In the genomic region with DNA sequence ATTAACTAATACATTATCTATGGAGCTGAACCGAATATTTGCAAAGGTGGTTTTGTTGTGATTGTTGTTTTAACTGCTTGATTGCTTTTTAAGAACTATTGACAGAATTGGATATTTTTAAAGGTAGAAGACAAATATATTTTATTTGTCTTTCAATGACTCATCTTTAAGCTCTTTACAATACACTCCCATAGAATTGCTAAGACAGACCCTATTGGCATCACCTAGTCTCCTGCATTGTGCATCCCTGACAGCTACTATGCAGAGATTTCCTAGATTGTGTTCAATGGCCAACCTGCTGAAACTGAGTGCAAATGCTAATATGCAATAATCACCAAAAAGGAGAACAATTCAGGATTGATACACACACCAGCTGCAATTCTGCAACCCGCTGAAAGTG, we compare ENCODE assay signal across 21 cellular contexts. TPM values are rescaled to one million over a fixed set of nuclear protein-coding genes. Genes with fewer than 3 reads are reported as not detected.
A peak's percentile ranks its signal among the peaks of the same experiment; 100 is the strongest.
DNase-seq lines count a peak whose midpoint lies in the region; ATAC-seq, FAIRE-seq and TF ChIP-seq lines count a peak whose summit lies in the region.
"Had no signal": no experiment of that assay in that cellular context is flagged by ENCODE, and none has a peak within 500 bp of the region (broad histone marks: within the 10 kb centered on the region; RNA-seq: fewer than 3 reads in every experiment).

No MANE protein-coding gene starts in this region.

- POLR2A ChIA-PET in MCF 10A (lab: Yijun Ruan, JAX) (interaction anchor here (0.5 to 1.2 kb wide), 3 partner anchors 23 to 489 kb away, joined by 3 to 4 read pairs (median 3); no protein-coding TSS in a partner anchor), H1 (lab: Charles Lee; ENCODE audit: partially characterized antibody) (no interaction called here)

- no peak for TF ChIP-seq POLR2A in H1 (IDR thresholded peaks at IDR 0.05; ENCODE audit: control extremely low read depth in 1 of 2, low read depth in 2 of 2, low read length in 2 of 2)

- no peaks in the 10 kb centered on the region for H3K79me1 ChIP-seq in H1 (ENCODE audit: low read depth, low read length)

- H3K18ac ChIP-seq in H1 (ENCODE audit: extremely low read depth, low read length), result no peak overlapping the region

- H3K4me3 Mint-ChIP-seq in MCF 10A (ENCODE audit: unreplicated experiment), result no peak overlapping the region
- H3K4me3 Mint-ChIP-seq: CD8-positive, alpha-beta memory T cell had no signal

- H4K5ac ChIP-seq in H1 (ENCODE audit: insufficient read length, low read depth, low read length), result no peak overlapping the region

- H2BK20ac ChIP-seq in H1 (ENCODE audit: low read length), result no peak overlapping the region

- H3K4me3 ChIP-seq in mammary epithelial cell (replicated peaks in 1 of 3; ENCODE audit: insufficient read depth in 1 of 3, low read depth in 2 of 3, low read length in 3 of 3), result no peak overlapping the region
- H3K4me3 ChIP-seq in OCI-LY3 (ENCODE audit: low read length), result no peak overlapping the region
- no peak overlapping the region for H3K4me3 ChIP-seq in H1 (ENCODE audit: extremely low read depth in 1 of 4, insufficient read depth in 2 of 4, low read depth in 3 of 4, low read length in 4 of 4)
- H3K4me3 ChIP-seq in upper lobe of right lung, result no peak overlapping the region
- H3K4me3 ChIP-seq: BLaER1, GM12878, SK-N-MC had no signal

- H3K23me2 ChIP-seq in H1 (ENCODE audit: low read depth, low read length), result no peaks in the 10 kb centered on the region

- intact Hi-C loops in mammary epithelial cell (cut with micrococcal nuclease) (no loop called here), MCF 10A (cut with micrococcal nuclease) (no loop called here), upper lobe of right lung (cut with DNase I) (no loop called here)

- no peak overlapping the region for H4K8ac ChIP-seq in H1 (ENCODE audit: extremely low read depth, insufficient read depth, low read length)

- H3K27me3 ChIP-seq in mammary epithelial cell (ENCODE audit: insufficient read depth, low read length) (no peaks in the 10 kb centered on the region), OCI-LY3 (ENCODE audit: low read depth, low read length) (peaks cover 19% of the 10 kb centered on the region), H1 (replicated peaks in 1 of 4; ENCODE audit: control insufficient read depth in 3 of 4, extremely low read depth in 1 of 4, insufficient read depth in 3 of 4, low read length in 3 of 4) (no peaks in the 10 kb centered on the region), upper lobe of right lung (no peaks in the 10 kb centered on the region)
- H3K27me3 ChIP-seq: BLaER1 had no signal

- peaks cover under 1% of the 10 kb centered on the region for H3K27me3 Mint-ChIP-seq in MCF 10A (ENCODE audit: insufficient read depth, unreplicated experiment)

- H3K36me3 ChIP-seq in mammary epithelial cell (ENCODE audit: insufficient read depth, low read length), result no peaks in the 10 kb centered on the region
- no peaks in the 10 kb centered on the region for H3K36me3 ChIP-seq in OCI-LY3 (replicated peaks; ENCODE audit: low read depth, low read length)
- H3K36me3 ChIP-seq in H1 (ENCODE audit: control insufficient read depth in 2 of 4, insufficient read depth in 4 of 4, low read length in 3 of 4), result no peaks in the 10 kb centered on the region
- no peaks in the 10 kb centered on the region for H3K36me3 ChIP-seq in upper lobe of right lung
- H3K36me3 ChIP-seq: BLaER1 had no signal

- in situ Hi-C loops in mammary epithelial cell (cut with MboI; ENCODE audit: low sequenced_read_pairs in 2 of 2), result no loop called here

- BruUV-seq in mammary epithelial cell (replicated peaks; lab: Mats Ljungman, UMichigan), result no TSS peak
- no TSS peak for BruUV-seq in MCF 10A (replicated peaks; lab: Mats Ljungman, UMichigan)

- H3K4me2 ChIP-seq in mammary epithelial cell (ENCODE audit: insufficient read depth, low read depth, low read length) (peak overlapping the region; percentile 38), OCI-LY3 (ENCODE audit: low read length) (peak overlapping the region; percentile 58), H1 (ENCODE audit: insufficient read depth in 1 of 2, low read depth in 2 of 2, low read length in 2 of 2) (no peak overlapping the region)
- H3K4me2 ChIP-seq: BLaER1 had no signal

- H2BK120ac ChIP-seq in H1 (replicated peaks; ENCODE audit: low read depth, low read length), result no peak overlapping the region

- H2BK12ac ChIP-seq in H1 (ENCODE audit: low read depth, low read length), result no peak overlapping the region

- H3K4me1 ChIP-seq in mammary epithelial cell (ENCODE audit: insufficient read depth, low read length) (peaks cover 16% of the 10 kb centered on the region), OCI-LY3 (ENCODE audit: low read length) (peaks cover 48% of the 10 kb centered on the region), H1 (replicated peaks in 1 of 4; ENCODE audit: control insufficient read depth in 3 of 4, insufficient read depth in 4 of 4, low read length in 3 of 4) (no peaks in the 10 kb centered on the region), upper lobe of right lung (no peaks in the 10 kb centered on the region)

- TF ChIP-seq RAD21 in H1 (IDR thresholded peaks at IDR 0.05 in 1 of 2, conservative IDR thresholded peaks at IDR 0.05 in 1 of 2; ENCODE audit: low read depth in 2 of 2, low read length in 2 of 2), result no peak

- no peak overlapping the region for H3K56ac ChIP-seq in H1 (replicated peaks; ENCODE audit: insufficient read length, low read depth, low read length)

- H2AFZ ChIP-seq in mammary epithelial cell (ENCODE audit: low read depth, low read length) (no peak overlapping the region), OCI-LY3 (ENCODE audit: low read depth, low read length) (no peak overlapping the region), H1 (ENCODE audit: low read length) (peak overlapping the region; percentile 77; the same call in 1 of the 2 replicates)

- no peak overlapping the region for H2AK5ac ChIP-seq in H1 (ENCODE audit: low read depth, low read length)

- peaks cover 19% of the 10 kb centered on the region for H3K4me1 Mint-ChIP-seq in MCF 10A (ENCODE audit: insufficient read depth, unreplicated experiment)

- no peak overlapping the region for H3K27ac Mint-ChIP-seq in MCF 10A (ENCODE audit: low read depth, unreplicated experiment)

- no peak overlapping the region for H3K9ac ChIP-seq in mammary epithelial cell (ENCODE audit: insufficient read depth, low read length)
- H3K9ac ChIP-seq in OCI-LY3 (ENCODE audit: low read length), result no peak overlapping the region
- H3K9ac ChIP-seq in H1 (replicated peaks in 1 of 4; ENCODE audit: extremely low read depth in 1 of 4, low read depth in 3 of 4, low read length in 3 of 4), result no peak overlapping the region
- H3K9ac ChIP-seq: BLaER1 had no signal

- H3K14ac ChIP-seq in H1 (ENCODE audit: insufficient read length), result no peak overlapping the region

- dilution Hi-C loops in mammary epithelial cell (cut with HindIII; ENCODE audit: low sequenced_read_pairs), result no loop called here

- 100% methylated on average over 2 of the region's 2 CpGs for WGBS in mammary epithelial cell (ENCODE audit: low coverage, missing lambda C conversion rate)
- WGBS in H1 (ENCODE audit: extremely low coverage in 1 of 2, insufficient coverage in 1 of 2, insufficient read length in 1 of 2, insufficient replicate concordance in 2 of 2, low coverage in 1 of 2, low lambda C conversion rate in 2 of 2, missing lambda C conversion rate in 1 of 2), 2 experiments, result 81% methylated on average over 2 of the region's 2 CpGs; no CpG with 5 or more reads in 1 of the 2 experiments

- no peak overlapping the region for H3K27ac ChIP-seq in mammary epithelial cell (ENCODE audit: insufficient read depth, low read depth, low read length)
- H3K27ac ChIP-seq in OCI-LY3 (ENCODE audit: low read length), result no peak overlapping the region
- no peak overlapping the region for H3K27ac ChIP-seq in H1 (ENCODE audit: low read depth, low read length)
- H3K27ac ChIP-seq in upper lobe of right lung, result no peak overlapping the region
- H3K27ac ChIP-seq: BLaER1, SK-N-MC had no signal

- no peaks in the 10 kb centered on the region for H3K9me3 Mint-ChIP-seq in MCF 10A (ENCODE audit: unreplicated experiment)
- H3K9me3 Mint-ChIP-seq: CD8-positive, alpha-beta memory T cell had no signal

- H3K79me2 ChIP-seq in mammary epithelial cell (ENCODE audit: insufficient read depth, low read length), result no peaks in the 10 kb centered on the region
- no peaks in the 10 kb centered on the region for H3K79me2 ChIP-seq in OCI-LY3 (ENCODE audit: low read length)
- no peaks in the 10 kb centered on the region for H3K79me2 ChIP-seq in H1 (ENCODE audit: control insufficient read depth in 1 of 2, insufficient read depth in 2 of 2, low read length in 2 of 2)

- H3K23ac ChIP-seq in H1 (ENCODE audit: insufficient read length), result no peak overlapping the region

- H4K20me1 ChIP-seq in mammary epithelial cell (ENCODE audit: insufficient read depth, low read length) (no peaks in the 10 kb centered on the region), OCI-LY3 (ENCODE audit: insufficient read depth, low read length) (no peaks in the 10 kb centered on the region), H1 (replicated peaks in 1 of 2; ENCODE audit: control insufficient read depth in 1 of 2, insufficient read depth in 2 of 2, low read length in 2 of 2) (no peaks in the 10 kb centered on the region)
- H4K20me1 ChIP-seq: BLaER1 had no signal

- no peak overlapping the region for H2BK15ac ChIP-seq in H1 (ENCODE audit: low read length)

- TF ChIP-seq CTCF in mammary epithelial cell (conservative IDR thresholded peaks at IDR 0.05 in 1 of 2, IDR thresholded peaks at IDR 0.05 in 1 of 2; ENCODE audit: extremely low read depth in 1 of 2, insufficient read depth in 1 of 2, low read depth in 1 of 2, low read length in 2 of 2) (no peak), MCF 10A (IDR thresholded peaks at IDR 0.05; ENCODE audit: unreplicated experiment) (no peak), OCI-LY3 (IDR thresholded peaks at IDR 0.05; ENCODE audit: low read depth, low read length) (no peak), H1 (IDR thresholded peaks at IDR 0.05; ENCODE audit: control extremely low read depth in 1 of 3, insufficient read depth in 1 of 3, low read depth in 1 of 3, low read length in 3 of 3) (no peak), upper lobe of right lung (IDR thresholded peaks at IDR 0.05) (no peak)

- FAIRE-seq in H1 (lab: Jason Lieb, UNC), result no peak

- CTCF ChIA-PET in mammary epithelial cell (lab: Charles Lee; ENCODE audit: low non-redundant PET) (no interaction called here), MCF 10A (lab: Yijun Ruan, JAX) (interaction anchor here (0.9 to 1.4 kb wide), 2 partner anchors 16 to 49 kb away, joined by 3 to 4 read pairs; no protein-coding TSS in a partner anchor), H1 (lab: Charles Lee; ENCODE audit: partially characterized antibody) (interaction anchor here (0.7 to 2.4 kb wide), 4 partner anchors 10 to 543 kb away, joined by 3 to 6 read pairs (median 3); no protein-coding TSS in a partner anchor)

- no peaks in the 10 kb centered on the region for H3K36me3 Mint-ChIP-seq in MCF 10A (ENCODE audit: insufficient read depth, unreplicated experiment)
- H3K36me3 Mint-ChIP-seq: CD8-positive, alpha-beta memory T cell had no signal

- H4K91ac ChIP-seq in H1 (replicated peaks; ENCODE audit: insufficient read length, low read length), result no peak overlapping the region

- no peak for TF ChIP-seq EP300 in H1 (IDR thresholded peaks at IDR 0.05; ENCODE audit: borderline replicate concordance in 1 of 2, low read depth in 2 of 2, low read length in 2 of 2)

- H2BK5ac ChIP-seq in H1 (ENCODE audit: low read depth, low read length), result no peak overlapping the region

- H3K9me3 ChIP-seq in mammary epithelial cell (replicated peaks; ENCODE audit: insufficient read depth, low read length), result no peaks in the 10 kb centered on the region
- no peaks in the 10 kb centered on the region for H3K9me3 ChIP-seq in OCI-LY3 (ENCODE audit: insufficient read depth, low read length)
- no peaks in the 10 kb centered on the region for H3K9me3 ChIP-seq in H1 (ENCODE audit: insufficient read depth in 2 of 2, low read depth in 1 of 2, low read length in 1 of 2)
- no peaks in the 10 kb centered on the region for H3K9me3 ChIP-seq in upper lobe of right lung
- H3K9me3 ChIP-seq: BLaER1 had no signal

- ATAC-seq in upper lobe of right lung (no peak), HG02678 (IDR thresholded peaks at IDR 0.05; ENCODE audit: unreplicated experiment) (no peak)
- ATAC-seq: Panc1, Right ventricle myocardium inferior had no signal

- no peak for DNase-seq in mammary epithelial cell
- DNase-seq in MCF 10A (ENCODE audit: unreplicated experiment), result no peak
- no peak for DNase-seq in H1 (ENCODE audit: low read depth in 1 of 2, low spot score in 2 of 2)
- no peak for DNase-seq in NCI-H128 (lab: John Stamatoyannopoulos, UW; ENCODE audit: unreplicated experiment)
- no peak for DNase-seq in upper lobe of right lung
- DNase-seq in NCI-H82 (lab: John Stamatoyannopoulos, UW), result no peak
- DNase-seq: 8988T; CD8-positive, alpha-beta memory T cell; GDM1; H7; Kasumi-1; NCI-H1105; NCI-H1694 treated with DMSO at 0.1 percent for 48 hours; NCI-H2107 had no signal

- H3K4ac ChIP-seq in H1 (replicated peaks; ENCODE audit: insufficient read length, low read depth, low read length), result no peak overlapping the region

RNA-seq across cellular contexts. Expression of a gene that starts 19.7 kb away (rescaled TPM):
- total RNA-seq in mammary epithelial cell (1 to 10 TPM in 1 of 2 donors, under 1 TPM in 1; 0.17 to 1.7 TPM), MCF 10A (2022) (1.0 and 1.3 TPM in 2 replicates), upper lobe of right lung (109 TPM)
- polyA plus RNA-seq in mammary epithelial cell (1.3 TPM), H1 (2011; rRNA removed) (not detected in 2 replicates)
- 0.88 TPM for polyA minus RNA-seq in mammary epithelial cell
- not detected in 2 replicates for total RNA-seq in H1 (2021; fragmentation: NEBNext Ultra II Directional; extraction: Animal tissue kit (Norgen Biotek cat#: 25700))
- polyA plus RNA-seq in H1 (2011; cell fraction: cytosol; rRNA removed), result not detected
- polyA plus RNA-seq in H1 (2011; cell fraction: nucleus; rRNA removed), result not detected
- not detected in 4 replicates for polyA plus RNA-seq in H1 (2012, experiment 1 of 2)
- not detected for polyA plus RNA-seq in H1 (2012, experiment 2 of 2)
- polyA plus RNA-seq in H1 (2013, experiment 1 of 2), result not detected
- not detected for polyA plus RNA-seq in H1 (2013, experiment 2 of 2)
- polyA minus RNA-seq in H1 (2011; rRNA and poly(A)+ RNA removed), result not detected in 2 replicates
- polyA minus RNA-seq in H1 (2011; cell fraction: cytosol; rRNA and poly(A)+ RNA removed), result not detected
- polyA minus RNA-seq in H1 (2011; cell fraction: nucleus; rRNA and poly(A)+ RNA removed), result not detected
- total RNA-seq: CD8-positive, alpha-beta memory T cell; H7; Right ventricle myocardium inferior had no signal
- polyA plus RNA-seq: CD8-positive, alpha-beta memory T cell had no signal

Comparison
In these comparisons a context has a peak if more than half of its experiments do, and no peak if none do; other contexts are left out.
1. H3K4me2 ChIP-seq: peak in mammary epithelial cell (single experiment) and OCI-LY3 (single experiment); none in H1 (0 of 2).
2. RNA of a gene that starts 19.7 kb away (total RNA-seq): 109 TPM in upper lobe of right lung (single experiment); 0.17 to 1.7 TPM in mammary epithelial cell, 1.0 to 1.3 TPM in MCF 10A and not detected in H1; every median in the first group is over 10 times any median in the second.